ENCODE assay signal across 9 cellular contexts in the genomic region with DNA sequence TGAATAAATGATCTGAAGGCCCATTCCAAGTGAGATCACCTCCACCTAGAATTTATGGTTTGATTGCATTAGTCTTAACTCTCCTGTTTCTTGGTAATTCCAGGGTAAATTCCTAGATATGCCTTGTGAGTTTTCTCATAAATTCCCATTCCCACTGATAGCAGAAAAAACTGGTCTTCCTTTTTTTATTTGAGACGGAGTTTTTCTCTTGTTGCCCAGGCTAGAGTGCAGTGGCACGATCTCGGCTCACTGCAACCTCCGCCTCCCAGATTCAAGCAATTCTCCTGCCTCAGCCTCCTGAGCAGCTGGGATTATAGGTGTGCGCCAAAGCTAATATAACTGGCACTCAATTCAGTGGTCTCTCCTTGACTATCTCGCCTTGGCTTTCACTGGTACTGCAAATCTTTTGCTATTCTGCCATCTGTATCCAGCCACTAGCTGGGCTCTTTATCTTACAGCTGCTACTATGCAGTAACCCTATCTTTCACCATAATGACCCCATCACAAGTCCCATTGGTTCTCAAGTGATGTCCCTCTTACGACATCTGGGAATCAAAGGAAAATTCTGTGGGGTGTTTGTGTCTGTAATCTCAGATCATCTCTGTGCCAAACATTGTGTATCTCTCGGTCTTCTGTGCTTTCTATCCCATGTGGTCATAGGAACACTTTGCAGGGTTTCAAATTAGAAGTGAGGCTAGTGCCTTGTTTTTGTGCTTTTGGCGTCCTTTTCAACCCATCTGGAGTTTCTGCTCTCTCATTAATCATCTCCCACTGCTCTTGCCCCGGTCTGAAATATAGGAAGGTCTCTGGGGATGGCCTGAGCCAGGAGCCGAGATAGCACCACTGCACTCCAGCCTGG. TPM values are rescaled to one million over a fixed set of nuclear protein-coding genes. Genes with fewer than 3 reads are reported as not detected.
DNase-seq lines count a peak whose midpoint lies in the region; ATAC-seq and TF ChIP-seq lines count a peak whose summit lies in the region.
"Had no signal": no experiment of that assay in that cellular context is flagged by ENCODE, and none has a peak within 500 bp of the region (broad histone marks: within the 10 kb centered on the region; RNA-seq: fewer than 3 reads in every experiment).

No MANE protein-coding gene starts in this region.

- TF ChIP-seq CTCF in 22Rv1 (IDR thresholded peaks at IDR 0.05) (no peak), heart right ventricle (IDR thresholded peaks at IDR 0.05) (no peak), prostate gland (IDR thresholded peaks at IDR 0.05) (no peak)

- H3K36me3 ChIP-seq in heart right ventricle (peaks cover 0 to 48% (median 30%) of the 10 kb centered on the region in 9 donors), prostate gland (peaks cover 0 to 14% of the 10 kb centered on the region in 2 donors)

- intact Hi-C loops in heart right ventricle (cut with DNase I) = no loop called here
- intact Hi-C loops in prostate gland (cut with DNase I) = no loop called here

- peak; percentile 23 to 65 (median 40) for ATAC-seq in heart right ventricle

- DNase-seq in SK-N-DZ (ENCODE audit: low spot score) (peak; percentile 43), heart right ventricle (no peak), NCI-H1694 (lab: John Stamatoyannopoulos, UW) (no peak), dedifferentiated amniotic fluid mesenchymal stem cell (ENCODE audit: extremely low spot score) (no peak), prostate gland (ENCODE audit: low spot score) (no peak)
- DNase-seq in NK-92 treated with Interleukin-12 subunit alpha and Interleukin-12 subunit beta, amount 100 ng/mL, for 24 hours (lab: John Stamatoyannopoulos, UW) = no peak
- DNase-seq: stimulated activated naive CD4-positive, alpha-beta T cell treated with Interleukin-2 at 50 U/mL for 16 hours had no signal

- H3K4me3 ChIP-seq in heart right ventricle = no peak overlapping the region
- H3K4me3 ChIP-seq in prostate gland = no peak overlapping the region

- WGBS in heart right ventricle, 2 donors = 65 to 68% methylated on average over 11 of the region's 11 CpGs
- 73% methylated on average over 11 of the region's 11 CpGs for WGBS in prostate gland

- H3K9me3 ChIP-seq in heart right ventricle = no peaks in the 10 kb centered on the region
- no peaks in the 10 kb centered on the region for H3K9me3 ChIP-seq in prostate gland

- TF ChIP-seq POLR2A in GM10847 (IDR thresholded peaks at IDR 0.05; ENCODE audit: extremely low read depth, insufficient read length) = peak; percentile 18
- no peak for TF ChIP-seq POLR2A in prostate gland (IDR thresholded peaks at IDR 0.05)

- H3K4me1 ChIP-seq in heart right ventricle (peaks cover 0 to 5% (median 0%) of the 10 kb centered on the region in 9 donors), prostate gland (replicated peaks) (no peaks in the 10 kb centered on the region)

- peak overlapping the region; percentile 56 for H3K27ac ChIP-seq in 22Rv1
- H3K27ac ChIP-seq in heart right ventricle = peak overlapping the region in 1 of 10 donors; percentile 10
- no peak overlapping the region for H3K27ac ChIP-seq in prostate gland

- no peaks in the 10 kb centered on the region for H3K27me3 ChIP-seq in heart right ventricle
- no peaks in the 10 kb centered on the region for H3K27me3 ChIP-seq in prostate gland (replicated peaks; ENCODE audit: insufficient read depth)

RNA-seq across cellular contexts. Expression of a gene that starts 14.4 kb away (rescaled TPM):
- 667 and 689 TPM in 2 replicates for polyA plus RNA-seq in SK-N-DZ (2014; cell fraction: cytosol; rRNA removed)
- polyA plus RNA-seq in SK-N-DZ (2014; cell fraction: nucleus; rRNA removed) = 474 and 537 TPM in 2 replicates
- total RNA-seq in heart right ventricle (100 to 1,000 TPM; 269 to 351 (median 326) TPM), prostate gland (100 to 1,000 TPM; 447 to 480 TPM)
- 100 to 1,000 TPM; 129 to 239 TPM for polyA plus RNA-seq in heart right ventricle

RNA-seq across cellular contexts. Expression of a gene that starts 15.0 kb away (rescaled TPM):
- polyA plus RNA-seq in SK-N-DZ (2014; cell fraction: cytosol; rRNA removed) = 6.7 and 8.1 TPM in 2 replicates
- polyA plus RNA-seq in SK-N-DZ (2014; cell fraction: nucleus; rRNA removed) = 7.0 and 15.6 TPM in 2 replicates
- total RNA-seq in heart right ventricle = 1 to 10 TPM; 4.2 to 9.7 (median 5.8) TPM
- 1 to 10 TPM; 2.4 to 2.6 TPM for polyA plus RNA-seq in heart right ventricle
- 10 to 100 TPM in 1 of 2 donors, 1 to 10 TPM in 1; 8.7 to 18.1 TPM for total RNA-seq in prostate gland

RNA-seq across cellular contexts. Expression of a gene that starts 44.3 kb away (rescaled TPM):
- 2.5 and 3.1 TPM in 2 replicates for polyA plus RNA-seq in SK-N-DZ (2014; cell fraction: cytosol; rRNA removed)
- polyA plus RNA-seq in SK-N-DZ (2014; cell fraction: nucleus; rRNA removed) = 6.6 and 6.9 TPM in 2 replicates
- total RNA-seq in heart right ventricle (1 to 10 TPM; 2.1 to 6.3 (median 3.2) TPM), prostate gland (10 to 100 TPM in 1 of 2 donors, 1 to 10 TPM in 1; 3.4 to 11.2 TPM)
- 1 to 10 TPM in 1 of 2 donors, under 1 TPM in 1; 0.57 to 1.9 TPM for polyA plus RNA-seq in heart right ventricle
